1 cellular context compared by ENCODE assay signal in genomic region chr16:79469999-79470398, GRCh38.
TF ChIP-seq lines count a peak whose summit lies in the region.

No MANE protein-coding gene starts in this region.

TF ChIP-seq in liver, 16 proteins besides CTCF, POLR2A, EP300 and RAD21 (continued from another document):
- no peak for TF ChIP-seq REST (IDR thresholded peaks at IDR 0.05)
- TF ChIP-seq ZBTB33 (IDR thresholded peaks at IDR 0.05), result no peak
- TF ChIP-seq GABPA (IDR thresholded peaks at IDR 0.05 in 1 of 2, conservative IDR thresholded peaks at IDR 0.05 in 1 of 2), result no peak
- TF ChIP-seq HNF4A (conservative IDR thresholded peaks at IDR 0.05), result no peak
- TF ChIP-seq ATF3 (IDR thresholded peaks at IDR 0.05), result no peak
- TF ChIP-seq YY1 (IDR thresholded peaks at IDR 0.05), result no peak
- TF ChIP-seq EGR1 (IDR thresholded peaks at IDR 0.05; ENCODE audit: low read depth in 2 of 2), result peak in 1 of 2 donors; percentile 40
- TF ChIP-seq MAX (IDR thresholded peaks at IDR 0.05), result peak; percentile 71
